Comparison of ENCODE assay signal across 8 cellular contexts in the genomic region with DNA sequence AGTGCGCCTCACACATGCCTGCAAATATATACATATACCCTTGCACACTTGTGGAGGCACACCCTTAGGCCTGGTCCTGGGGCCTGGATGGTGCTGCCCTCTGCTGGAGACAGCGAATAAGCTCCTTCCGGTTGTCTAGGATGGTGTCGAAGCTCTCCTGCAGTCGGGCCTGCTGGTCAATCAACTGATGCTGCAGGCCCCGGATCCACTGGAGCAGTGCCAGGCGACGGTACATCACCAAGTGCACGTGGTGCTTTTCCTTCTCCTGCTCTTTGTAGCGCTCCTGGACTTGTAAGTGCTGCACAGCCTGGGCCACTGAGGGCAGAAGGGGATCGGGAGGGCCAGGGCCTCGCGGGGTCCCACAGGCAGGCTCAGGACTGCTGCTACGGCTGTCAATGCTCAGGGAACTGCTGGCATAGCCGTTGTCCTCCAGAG.
DNase-seq lines count a peak whose midpoint lies in the region; ATAC-seq lines count a peak whose summit lies in the region.

No MANE protein-coding gene starts in this region.

- peak overlapping the region in 4 of 11 experiments; percentile 4 to 33 (median 22); a peak in 1 of 22 replicates for H3K9ac ChIP-seq in BLaER1 treated with 17β-estradiol and CSF1 and Interleukin-3, amounts not matched to agents 10 nM and 100 nM

- H3K9me3 ChIP-seq in BLaER1 treated with 17β-estradiol and CSF1 and Interleukin-3, amounts not matched to agents 10 nM and 100 nM (replicated peaks in 1 of 11): no peaks in the 10 kb centered on the region

- DNase-seq in NCI-H1694 treated with DMSO at 0.1 percent for 48 hours (lab: John Stamatoyannopoulos, UW) (peak; percentile 23), T-helper 22 cell (ENCODE audit: low read depth) (peak; percentile 48), anterior cingulate cortex (lab: John Stamatoyannopoulos, UW) (peak in 53 of 58 donors; percentile 18 to 87 (median 60)), hepatic stellate cell (ENCODE audit: low spot score) (peak; percentile 87), smooth muscle cell of the brain vasculature (ENCODE audit: low read depth, low spot score) (peak; percentile 37)

- peak; percentile 50 for ATAC-seq in GM19463 (IDR thresholded peaks at IDR 0.05; ENCODE audit: unreplicated experiment)
- no peak for ATAC-seq in GM21786 (IDR thresholded peaks at IDR 0.05; ENCODE audit: unreplicated experiment)

- peak overlapping the region in 1 of 10 experiments; percentile 21; a peak in 1 of 20 replicates for H3K4me3 ChIP-seq in BLaER1 treated with 17β-estradiol and CSF1 and Interleukin-3, amounts not matched to agents 10 nM and 100 nM

- H3K4me2 ChIP-seq in BLaER1 treated with 17β-estradiol and CSF1 and Interleukin-3, amounts not matched to agents 10 nM and 100 nM: peak overlapping the region; percentile 85 to 99 (median 94)

- H3K4me1 ChIP-seq in BLaER1 treated with 17β-estradiol and CSF1 and Interleukin-3, amounts not matched to agents 10 nM and 100 nM: peaks cover 39 to 51% (median 46%) of the 10 kb centered on the region in 10 experiments

- H4K20me1 ChIP-seq in BLaER1 treated with 17β-estradiol and CSF1 and Interleukin-3, amounts not matched to agents 10 nM and 100 nM: peaks cover 4 to 65% (median 47%) of the 10 kb centered on the region in 11 experiments; a peak in 19 of 22 replicates

- peaks cover 21 to 46% (median 32%) of the 10 kb centered on the region in 11 experiments; a peak in 21 of 22 replicates for H3K36me3 ChIP-seq in BLaER1 treated with 17β-estradiol and CSF1 and Interleukin-3, amounts not matched to agents 10 nM and 100 nM

- H3K27me3 ChIP-seq in BLaER1 treated with 17β-estradiol and CSF1 and Interleukin-3, amounts not matched to agents 10 nM and 100 nM: no peaks in the 10 kb centered on the region

- no peak overlapping the region for H3K27ac ChIP-seq in BLaER1 treated with 17β-estradiol and CSF1 and Interleukin-3, amounts not matched to agents 10 nM and 100 nM

Comparison
In these comparisons a context has a peak if more than half of its experiments do, and no peak if none do; other contexts are left out.
1. DNase-seq: peak in every context shown above with its lines; median percentile 87 in hepatic stellate cell; 60 in anterior cingulate cortex; 48 in T-helper 22 cell; 37 in smooth muscle cell of the brain vasculature; 23 in NCI-H1694 treated with DMSO at 0.1 percent for 48 hours.